In the genomic region with DNA sequence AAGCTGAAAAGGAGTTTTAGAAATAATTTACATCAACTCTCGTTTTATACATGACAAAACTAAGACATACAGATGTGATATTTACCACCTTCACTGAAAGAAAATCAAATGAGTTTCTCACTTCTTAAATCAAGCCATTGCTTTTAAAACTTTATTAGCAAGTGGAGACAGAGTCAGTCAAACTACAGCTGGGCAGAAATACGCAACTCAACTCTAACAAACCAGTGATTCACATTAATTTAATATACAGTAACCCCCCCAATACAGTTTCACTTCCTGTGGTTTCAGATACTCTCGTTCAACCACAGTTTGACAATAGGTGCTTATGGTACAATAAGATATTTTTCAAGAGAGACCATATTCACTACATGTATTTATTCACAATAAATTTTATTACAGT, we compare ENCODE assay signal across 18 cellular contexts.
A peak's percentile ranks its signal among the peaks of the same experiment; 100 is the strongest.
DNase-seq lines count a peak whose midpoint lies in the region; ATAC-seq and TF ChIP-seq lines count a peak whose summit lies in the region.
"Had no signal": no experiment of that assay in that cellular context is flagged by ENCODE, and none has a peak within 500 bp of the region (broad histone marks: within the 10 kb centered on the region; RNA-seq: fewer than 3 reads in every experiment).

No MANE protein-coding gene starts in this region.

- H4K91ac ChIP-seq in H9 (ENCODE audit: insufficient read length, low read depth, low read length), result no peak overlapping the region

- peaks cover 47 to 90% (median 70%) of the 10 kb centered on the region in 10 experiments for H3K4me1 ChIP-seq in BLaER1 treated with 17β-estradiol and CSF1 and Interleukin-3, amounts not matched to agents 10 nM and 100 nM
- peaks cover 3% of the 10 kb centered on the region; the same call in 1 of the 2 replicates for H3K4me1 ChIP-seq in H9 (ENCODE audit: insufficient read depth, low read length)
- no peaks in the 10 kb centered on the region for H3K4me1 ChIP-seq in CD8-positive, alpha-beta memory T cell (ENCODE audit: insufficient read depth, low read length)
- H3K4me1 ChIP-seq: A549 had no signal

- no peak overlapping the region for H3K4me3 Mint-ChIP-seq in H9
- H3K4me3 Mint-ChIP-seq in CD8-positive, alpha-beta memory T cell, result no peak overlapping the region
- H3K4me3 Mint-ChIP-seq: HFFc6; T-helper 1 cell treated with Interleukin-12 subunit alpha and Interleukin-12 subunit beta and Interleukin-4 antibody, amounts not matched to agents 30 μg/mL and 1 μg/mL, for 36 hours had no signal

- H3K14ac ChIP-seq in H9 (ENCODE audit: insufficient read depth, low read length), result no peak overlapping the region

- H2BK12ac ChIP-seq in H9 (ENCODE audit: insufficient read length, low read depth, low read length), result no peak overlapping the region

- H3K9me3 ChIP-seq in BLaER1 treated with 17β-estradiol and CSF1 and Interleukin-3, amounts not matched to agents 10 nM and 100 nM (replicated peaks in 1 of 11), result peaks cover 0 to 32% (median 27%) of the 10 kb centered on the region in 11 experiments; a peak in 14 of 22 replicates
- no peaks in the 10 kb centered on the region for H3K9me3 ChIP-seq in H9 (ENCODE audit: control insufficient read depth, low read depth, low read length)
- no peaks in the 10 kb centered on the region for H3K9me3 ChIP-seq in CD8-positive, alpha-beta memory T cell (ENCODE audit: low read length)
- H3K9me3 ChIP-seq: A549, SJCRH30 had no signal

- H3K9me3 Mint-ChIP-seq in H9, result no peaks in the 10 kb centered on the region
- peaks cover 0 to 5% (median 0%) of the 10 kb centered on the region in 5 donors for H3K9me3 Mint-ChIP-seq in CD8-positive, alpha-beta memory T cell
- H3K9me3 Mint-ChIP-seq: HFFc6; T-helper 1 cell treated with Interleukin-12 subunit alpha and Interleukin-12 subunit beta and Interleukin-4 antibody, amounts not matched to agents 30 μg/mL and 1 μg/mL, for 36 hours had no signal

- H3K79me1 ChIP-seq in H9 (ENCODE audit: insufficient read depth, low read depth, low read length, poor library complexity, severe bottlenecking), result no peaks in the 10 kb centered on the region

- no peak overlapping the region for H3K23ac ChIP-seq in H9 (ENCODE audit: insufficient read length, low read depth, low read length)

- no peak overlapping the region for H2BK120ac ChIP-seq in H9 (ENCODE audit: low read depth, low read length, poor library complexity, severe bottlenecking)

- H3K23me2 ChIP-seq in H9 (ENCODE audit: insufficient read length, low read depth, low read length, poor library complexity, severe bottlenecking), result no peaks in the 10 kb centered on the region

- DNase-seq in MV-4-11 (lab: John Stamatoyannopoulos, UW) (peak; percentile 57), epithelial cell of esophagus (ENCODE audit: low read depth) (peak; percentile 27), H9 (no peak), SHP77 treated with DMSO at 0.1 percent for 48 hours (lab: John Stamatoyannopoulos, UW) (no peak), GM19240 (ENCODE audit: insufficient read length, low spot score) (no peak)
- DNase-seq in CD8-positive, alpha-beta memory T cell, result no peak
- DNase-seq: DMS79, HFFc6, NCI-H1694 treated with DMSO at 0.1 percent for 48 hours, NCI-H748 treated with DMSO at 0.1 percent for 48 hours, PC-3, SJCRH30 had no signal

- H3K27ac Mint-ChIP-seq in H9, result peak overlapping the region in 1 of 3 experiments; percentile 31; a peak in 1 of 7 replicates
- no peak overlapping the region for H3K27ac Mint-ChIP-seq in CD8-positive, alpha-beta memory T cell
- H3K27ac Mint-ChIP-seq: T-helper 1 cell treated with Interleukin-12 subunit alpha and Interleukin-12 subunit beta and Interleukin-4 antibody, amounts not matched to agents 30 μg/mL and 1 μg/mL, for 36 hours had no signal

- H4K5ac ChIP-seq in H9 (ENCODE audit: insufficient read length, low read depth, low read length), result no peak overlapping the region

- no peaks in the 10 kb centered on the region; the same call in 1 of the 2 replicates for H3K79me2 ChIP-seq in H9 (ENCODE audit: insufficient read depth, low read length)

- no peak overlapping the region for H2BK5ac ChIP-seq in H9 (ENCODE audit: insufficient read length, low read length)

- H2AFZ ChIP-seq in H9 (ENCODE audit: low read length), result no peak overlapping the region

- H3K9ac ChIP-seq in BLaER1 treated with 17β-estradiol and CSF1 and Interleukin-3, amounts not matched to agents 10 nM and 100 nM, result peak overlapping the region in 3 of 11 experiments; percentile 37 to 49 (median 49); a peak in 5 of 22 replicates
- H3K9ac ChIP-seq in H9 (ENCODE audit: extremely low read depth, insufficient read length, low read length), result no peak overlapping the region

- TF ChIP-seq CTCF in epithelial cell of esophagus (IDR thresholded peaks at IDR 0.05; ENCODE audit: insufficient read depth, low read depth, low read length, missing control alignments) (no peak), H9 (conservative IDR thresholded peaks at IDR 0.05) (no peak)

- peak overlapping the region in 9 of 11 experiments; percentile 9 to 65 (median 48); a peak in 13 of 22 replicates for H3K27ac ChIP-seq in BLaER1 treated with 17β-estradiol and CSF1 and Interleukin-3, amounts not matched to agents 10 nM and 100 nM
- H3K27ac ChIP-seq in H9 (ENCODE audit: insufficient read length, low read depth, low read length), result no peak overlapping the region
- H3K27ac ChIP-seq in CD8-positive, alpha-beta memory T cell (ENCODE audit: low read depth, low read length), result no peak overlapping the region
- H3K27ac ChIP-seq: A549, C4-2B, RWPE1, SJCRH30 had no signal

- no peak overlapping the region for H3K56ac ChIP-seq in H9 (ENCODE audit: insufficient read length, low read depth, low read length)

- no peak overlapping the region for H3K18ac ChIP-seq in H9 (ENCODE audit: insufficient read length, low read depth, low read length)

- H3T11ph ChIP-seq in H9 (ENCODE audit: low read length), result no peak overlapping the region

- WGBS in H9 (ENCODE audit: extremely low coverage, insufficient read length, low lambda C conversion rate), result no CpG with 5 or more reads among the region's 3 CpGs

- no peaks in the 10 kb centered on the region for H3K27me3 ChIP-seq in BLaER1 treated with 17β-estradiol and CSF1 and Interleukin-3, amounts not matched to agents 10 nM and 100 nM
- H3K27me3 ChIP-seq in H9 (ENCODE audit: insufficient read depth, low read length), result no peaks in the 10 kb centered on the region
- no peaks in the 10 kb centered on the region for H3K27me3 ChIP-seq in CD8-positive, alpha-beta memory T cell (ENCODE audit: insufficient read depth, low read length, poor library complexity, severe bottlenecking)
- H3K27me3 ChIP-seq: SJCRH30 had no signal

- H2AK5ac ChIP-seq in H9 (ENCODE audit: insufficient read length, low read length), result no peak overlapping the region

- no peaks in the 10 kb centered on the region for H3K36me3 Mint-ChIP-seq in H9 (ENCODE audit: insufficient read depth in 1 of 3, low read depth in 3 of 3)
- H3K36me3 Mint-ChIP-seq in CD8-positive, alpha-beta memory T cell, result no peaks in the 10 kb centered on the region

- H3K4me1 Mint-ChIP-seq in H9, result peaks cover 31 to 40% of the 10 kb centered on the region in 2 experiments
- H3K4me1 Mint-ChIP-seq in CD8-positive, alpha-beta memory T cell, result no peaks in the 10 kb centered on the region

- no peak overlapping the region for H4K8ac ChIP-seq in H9 (replicated peaks; ENCODE audit: insufficient read length, low read depth, low read length)

- peak; percentile 53 for ATAC-seq in HG03342 (IDR thresholded peaks at IDR 0.05; ENCODE audit: unreplicated experiment)
- ATAC-seq: A549, PC-3 had no signal

- H3K36me3 ChIP-seq in BLaER1 treated with 17β-estradiol and CSF1 and Interleukin-3, amounts not matched to agents 10 nM and 100 nM, result peaks cover 0 to 5% (median 0%) of the 10 kb centered on the region in 11 experiments; a peak in 1 of 22 replicates
- no peaks in the 10 kb centered on the region for H3K36me3 ChIP-seq in CD8-positive, alpha-beta memory T cell (ENCODE audit: insufficient read depth, low read length)
- H3K36me3 ChIP-seq: SJCRH30 had no signal

- H2BK20ac ChIP-seq in H9 (ENCODE audit: low read depth, low read length, poor library complexity, severe bottlenecking), result no peak overlapping the region

- no peak overlapping the region for H2BK15ac ChIP-seq in H9 (ENCODE audit: low read depth, low read length)

- CTCF ChIA-PET in CD8-positive, alpha-beta memory T cell (lab: Charles Lee), result interaction anchor here (1.0 kb wide), 1 partner anchor 9 kb away, joined by 4 read pairs; no protein-coding TSS in a partner anchor

- no peak overlapping the region for H3K4ac ChIP-seq in H9 (ENCODE audit: low read depth, low read length)

- no peaks in the 10 kb centered on the region for H4K20me1 ChIP-seq in BLaER1 treated with 17β-estradiol and CSF1 and Interleukin-3, amounts not matched to agents 10 nM and 100 nM
- H4K20me1 ChIP-seq in H9 (ENCODE audit: control insufficient read depth, insufficient read depth, insufficient read length), result no peaks in the 10 kb centered on the region

- no peaks in the 10 kb centered on the region for H3K27me3 Mint-ChIP-seq in H9 (ENCODE audit: low read depth)
- H3K27me3 Mint-ChIP-seq in CD8-positive, alpha-beta memory T cell, result no peaks in the 10 kb centered on the region

- peak overlapping the region in 2 of 10 experiments; percentile 4 to 14; a peak in 2 of 20 replicates for H3K4me3 ChIP-seq in BLaER1 treated with 17β-estradiol and CSF1 and Interleukin-3, amounts not matched to agents 10 nM and 100 nM
- no peak overlapping the region for H3K4me3 ChIP-seq in epithelial cell of esophagus (ENCODE audit: low read length)
- H3K4me3 ChIP-seq in CD8-positive, alpha-beta memory T cell (ENCODE audit: low read length), result no peak overlapping the region
- H3K4me3 ChIP-seq: A549, SJCRH30 had no signal

- peak overlapping the region; percentile 38 to 90 (median 67); a peak in 20 of 22 replicates for H3K4me2 ChIP-seq in BLaER1 treated with 17β-estradiol and CSF1 and Interleukin-3, amounts not matched to agents 10 nM and 100 nM
- H3K4me2 ChIP-seq in H9 (ENCODE audit: insufficient read depth, insufficient read length, low read length), result no peak overlapping the region
- H3K4me2 ChIP-seq: A549 had no signal

- POLR2A ChIA-PET in CD8-positive, alpha-beta memory T cell (lab: Charles Lee), result no interaction called here

Comparison
In these comparisons a context has a peak if more than half of its experiments do, and no peak if none do; other contexts are left out.
1. H3K27ac ChIP-seq: peak in BLaER1 treated with 17β-estradiol and CSF1 and Interleukin-3, amounts not matched to agents 10 nM and 100 nM (9 of 11); none in H9 (single experiment) and CD8-positive, alpha-beta memory T cell (single experiment).
2. DNase-seq: peak in MV-4-11 (single experiment) and epithelial cell of esophagus (single experiment); none in H9 (single experiment), SHP77 treated with DMSO at 0.1 percent for 48 hours (single experiment), GM19240 (single experiment) and CD8-positive, alpha-beta memory T cell (0 of 5).